ENCODE assay signal across 1 cellular context in the genomic region with DNA sequence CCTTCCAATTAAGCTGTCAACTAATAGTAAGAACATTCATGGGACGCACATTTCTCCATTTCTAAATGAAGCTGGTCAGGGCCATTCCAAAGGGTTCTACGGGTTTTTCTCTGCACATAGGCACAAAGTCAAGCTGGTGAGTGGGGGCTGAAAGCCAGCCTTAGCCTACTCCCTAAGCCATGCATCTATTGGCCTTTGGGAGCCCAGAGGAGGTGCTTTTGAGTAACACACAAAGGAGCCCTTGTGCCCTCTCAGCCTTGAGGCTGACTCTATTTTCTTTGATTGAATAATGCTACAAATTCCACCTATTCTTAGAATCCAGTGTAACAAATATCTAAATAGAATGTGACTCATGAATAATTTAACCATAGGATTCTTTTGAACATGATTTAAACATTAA.
TF ChIP-seq lines count a peak whose summit lies in the region.

No MANE protein-coding gene starts in this region.

TF ChIP-seq in IMR-90, 13 proteins besides CTCF, POLR2A, EP300 and RAD21 (continued from another document):
- TF ChIP-seq, protein P1, sequence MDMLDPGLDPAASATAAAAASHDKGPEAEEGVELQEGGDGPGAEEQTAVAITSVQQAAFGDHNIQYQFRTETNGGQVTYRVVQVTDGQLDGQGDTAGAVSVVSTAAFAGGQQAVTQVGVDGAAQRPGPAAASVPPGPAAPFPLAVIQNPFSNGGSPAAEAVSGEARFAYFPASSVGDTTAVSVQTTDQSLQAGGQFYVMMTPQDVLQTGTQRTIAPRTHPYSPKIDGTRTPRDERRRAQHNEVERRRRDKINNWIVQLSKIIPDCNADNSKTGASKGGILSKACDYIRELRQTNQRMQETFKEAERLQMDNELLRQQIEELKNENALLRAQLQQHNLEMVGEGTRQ (IDR thresholded peaks at IDR 0.05; ENCODE audit: low read depth, low read length), result no peak
- TF ChIP-seq RCOR1 (IDR thresholded peaks at IDR 0.05; ENCODE audit: insufficient replicate concordance, low read length), result no peak
